Comparison of ENCODE assay signal across 8 cellular contexts in genomic region chr17:58200024-58200633, GRCh38. TPM values are rescaled to one million over a fixed set of nuclear protein-coding genes. Genes with fewer than 3 reads are reported as not detected.
A peak's percentile ranks its signal among the peaks of the same experiment; 100 is the strongest.
DNase-seq lines count a peak whose midpoint lies in the region; ATAC-seq, FAIRE-seq and TF ChIP-seq lines count a peak whose summit lies in the region.

No MANE protein-coding gene starts in this region.

- no peaks in the 10 kb centered on the region for H3K36me3 Mint-ChIP-seq in natural killer cell treated with Interleukin-12 subunit alpha and Interleukin-12 subunit beta and Interleukin-15 and Interleukin-18, amount 100 ng/mL, for 72 hours

- in situ Hi-C loops in GM13977 (cut with MboI; ENCODE audit: low pct_unique_long_range_greater_than_20kb, low sequenced_read_pairs, unreplicated experiment) = no loop called here

- no peaks in the 10 kb centered on the region for H3K4me1 Mint-ChIP-seq in natural killer cell treated with Interleukin-12 subunit alpha and Interleukin-12 subunit beta and Interleukin-15 and Interleukin-18, amount 100 ng/mL, for 72 hours (ENCODE audit: low read depth in 2 of 2)

- no peak for DNase-seq in AG09309 (ENCODE audit: low read depth)
- DNase-seq in GM13977 (ENCODE audit: low spot score) = peak; percentile 75
- DNase-seq in NCI-H345 (lab: John Stamatoyannopoulos, UW) = peak; percentile 34
- DNase-seq in activated CD4-positive, alpha-beta T cell treated with anti-CD3 and anti-CD28 coated beads for 48 hours = peak; percentile 79
- peak; percentile 35 for DNase-seq in effector CD4-positive, alpha-beta T cell
- DNase-seq in natural killer cell treated with Interleukin-12 subunit alpha and Interleukin-12 subunit beta and Interleukin-15 and Interleukin-18, amount 100 ng/mL, for 72 hours (ENCODE audit: low spot score) = no peak
- peak; percentile 78 for DNase-seq in urothelium cell line (ENCODE audit: low spot score)

- peak; percentile 76 for FAIRE-seq in urothelium cell line (lab: Jason Lieb, UNC)

- ATAC-seq in natural killer cell treated with Interleukin-12 subunit alpha and Interleukin-12 subunit beta and Interleukin-15 and Interleukin-18, amount 100 ng/mL, for 72 hours = peak; percentile 72 to 79
- no peak for ATAC-seq in GM21786 (IDR thresholded peaks at IDR 0.05; ENCODE audit: unreplicated experiment)

- peak; percentile 76 for TF ChIP-seq CTCF in AG09309 (IDR thresholded peaks at IDR 0.05; ENCODE audit: control insufficient read depth, insufficient read depth, low read depth, low read length, missing control alignments)
- peak; percentile 70 for TF ChIP-seq CTCF in GM13977 (IDR thresholded peaks at IDR 0.05; ENCODE audit: extremely low read depth, insufficient read depth, missing control alignments)

- H3K9me3 Mint-ChIP-seq in natural killer cell treated with Interleukin-12 subunit alpha and Interleukin-12 subunit beta and Interleukin-15 and Interleukin-18, amount 100 ng/mL, for 72 hours = no peaks in the 10 kb centered on the region

- peaks cover 7 to 12% of the 10 kb centered on the region in 2 donors for H3K27me3 Mint-ChIP-seq in natural killer cell treated with Interleukin-12 subunit alpha and Interleukin-12 subunit beta and Interleukin-15 and Interleukin-18, amount 100 ng/mL, for 72 hours

- no peak overlapping the region for H3K27ac Mint-ChIP-seq in natural killer cell treated with Interleukin-12 subunit alpha and Interleukin-12 subunit beta and Interleukin-15 and Interleukin-18, amount 100 ng/mL, for 72 hours

- H3K4me3 Mint-ChIP-seq in natural killer cell treated with Interleukin-12 subunit alpha and Interleukin-12 subunit beta and Interleukin-15 and Interleukin-18, amount 100 ng/mL, for 72 hours = no peak overlapping the region

- no peak overlapping the region for H3K4me3 ChIP-seq in AG09309 (ENCODE audit: control insufficient read depth, low read depth, low read length)

RNA-seq across cellular contexts. Expression of gene EPX, which starts 7.6 kb away (rescaled TPM):
- not detected for total RNA-seq in natural killer cell treated with Interleukin-12 subunit alpha and Interleukin-12 subunit beta and Interleukin-15 and Interleukin-18, amount 100 ng/mL, for 72 hours

RNA-seq across cellular contexts. Expression of gene MKS1, which starts 18.9 kb away (rescaled TPM):
- 10 to 100 TPM; 13.2 to 20.2 TPM for total RNA-seq in natural killer cell treated with Interleukin-12 subunit alpha and Interleukin-12 subunit beta and Interleukin-15 and Interleukin-18, amount 100 ng/mL, for 72 hours

RNA-seq across cellular contexts. Expression of gene OR4D2, which starts 33.3 kb away (rescaled TPM):
- not detected for total RNA-seq in natural killer cell treated with Interleukin-12 subunit alpha and Interleukin-12 subunit beta and Interleukin-15 and Interleukin-18, amount 100 ng/mL, for 72 hours

RNA-seq across cellular contexts. Expression of gene LPO, which starts 38.3 kb away (rescaled TPM):
- not detected for total RNA-seq in natural killer cell treated with Interleukin-12 subunit alpha and Interleukin-12 subunit beta and Interleukin-15 and Interleukin-18, amount 100 ng/mL, for 72 hours

RNA-seq across cellular contexts. Expression of gene OR4D1, which starts 51.9 kb away (rescaled TPM):
- total RNA-seq in natural killer cell treated with Interleukin-12 subunit alpha and Interleukin-12 subunit beta and Interleukin-15 and Interleukin-18, amount 100 ng/mL, for 72 hours = under 1 TPM in 1 of 2 donors, not detected in 1; 0.25 TPM

Comparison
In these comparisons a context has a peak if more than half of its experiments do, and no peak if none do; other contexts are left out.
1. DNase-seq: peak in GM13977 (single experiment), NCI-H345 (single experiment), activated CD4-positive, alpha-beta T cell treated with anti-CD3 and anti-CD28 coated beads for 48 hours (single experiment), effector CD4-positive, alpha-beta T cell (single experiment) and urothelium cell line (single experiment); none in AG09309 (single experiment) and natural killer cell treated with Interleukin-12 subunit alpha and Interleukin-12 subunit beta and Interleukin-15 and Interleukin-18, amount 100 ng/mL, for 72 hours (single experiment).